30 cellular contexts compared by ENCODE assay signal in the genomic region with DNA sequence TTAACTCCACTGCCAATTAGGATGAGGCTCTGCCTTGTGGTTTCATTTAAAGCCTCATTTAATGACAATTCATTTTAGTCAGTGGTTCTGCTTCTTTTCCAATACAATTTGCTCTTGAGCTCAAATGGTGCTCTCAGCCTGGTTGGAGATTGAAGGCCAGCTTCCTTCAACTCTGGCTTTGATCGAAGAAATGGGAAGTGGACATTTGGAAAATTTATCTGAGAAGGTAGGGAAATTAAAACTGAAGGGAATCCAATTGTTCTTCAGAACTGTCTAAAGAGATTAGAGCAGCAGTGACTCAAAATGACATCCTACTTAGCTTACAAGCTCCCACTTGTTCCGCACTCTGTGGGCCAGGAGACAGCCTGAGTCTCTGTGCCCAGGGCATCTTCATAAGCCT.
"Had no signal": no experiment of that assay in that cellular context is flagged by ENCODE, and none has a peak within 500 bp of the region (broad histone marks: within the 10 kb centered on the region; RNA-seq: fewer than 3 reads in every experiment).

No MANE protein-coding gene starts in this region.

- FAIRE-seq: small intestine had no signal

- H3K4me3 Mint-ChIP-seq: naive thymus-derived CD4-positive, alpha-beta T cell; natural killer cell; nephron; neural progenitor cell; stimulated activated effector memory CD8-positive, alpha-beta T cell treated with anti-CD3 and anti-CD28 coated beads, Interleukin-12 subunit alpha, Interleukin-12 subunit beta, amount 100 ng/mL, for 72 hours; stimulated activated naive B cell treated with anti-CD40 and anti-IgM and Interleukin-4, amounts not matched to agents 10 μg/mL and 1 μg/mL and 100 μg/mL, for 72 hours; stimulated activated naive CD8-positive, alpha-beta T cell treated with anti-CD3 and anti-CD28 coated beads, Interleukin-15, Interleukin-2, amounts not matched to agents 100 ng/mL and 50 ng/mL, for 24 hours; type B pancreatic cell had no signal

- H3K27ac ChIP-seq: neural progenitor cell, ovary, parathyroid adenoma, psoas muscle, right lobe of liver, sigmoid colon, stomach, suprapubic skin, testis, tibial artery, transverse colon, upper lobe of right lung, uterus had no signal

- H3K36me3 ChIP-seq: neural progenitor cell, ovary, right lobe of liver, sigmoid colon, stomach, suprapubic skin, tibial artery, transverse colon, upper lobe of right lung, uterus had no signal

- H3K27me3 ChIP-seq: neural progenitor cell, ovary, right lobe of liver, sigmoid colon, stomach, suprapubic skin, testis, tibial artery, transverse colon, upper lobe of right lung, uterus had no signal

- H3K9me3 Mint-ChIP-seq: natural killer cell; nephron; stimulated activated naive B cell treated with anti-CD40 and anti-IgM and Interleukin-4, amounts not matched to agents 10 μg/mL and 1 μg/mL and 100 μg/mL, for 72 hours; stimulated activated naive CD8-positive, alpha-beta T cell treated with anti-CD3 and anti-CD28 coated beads, Interleukin-15, Interleukin-2, amounts not matched to agents 100 ng/mL and 50 ng/mL, for 24 hours; type B pancreatic cell had no signal

- H2AFZ ChIP-seq: neural progenitor cell, parathyroid adenoma had no signal

- H3K4me3 ChIP-seq: neural progenitor cell, ovary, psoas muscle, right lobe of liver, sigmoid colon, stomach, suprapubic skin, testis, tibial artery, transverse colon, upper lobe of right lung, uterus had no signal

- H3K4me2 ChIP-seq: neural progenitor cell had no signal

- DNase-seq: naive thymus-derived CD4-positive, alpha-beta T cell; natural killer cell; occipital lobe; ovary; posterior cingulate gyrus; psoas muscle; right cardiac atrium; right lobe of liver; sigmoid colon; small intestine; stimulated activated CD4-positive, alpha-beta T cell treated with anti-CD3 and anti-CD28 coated beads, Interleukin-15, amount 100 ng/mL, for 24 hours; stimulated activated CD4-positive, alpha-beta T cell treated with anti-CD3 and anti-CD28 coated beads, Interleukin-2, amount 100 ng/mL, for 24 hours; stimulated activated CD4-positive, alpha-beta T cell treated with anti-CD3 and anti-CD28 coated beads, Interleukin-2, amount 100 ng/mL, for 48 hours; stimulated activated CD4-positive, alpha-beta T cell treated with anti-CD3 and anti-CD28 coated beads, Interleukin-4, amount 100 ng/mL, for 24 hours; stimulated activated naive B cell treated with anti-CD40 and anti-IgM and Interleukin-4, amounts not matched to agents 10 μg/mL and 1 μg/mL and 100 μg/mL, for 72 hours; stimulated activated naive CD4-positive, alpha-beta T cell treated with Interleukin-2 at 50 U/mL for 16 hours; stomach; testis; tibial artery; transverse colon; upper lobe of right lung; uterus had no signal

- H3K27me3 Mint-ChIP-seq: naive thymus-derived CD4-positive, alpha-beta T cell; progenitor cell of endocrine pancreas; stimulated activated naive CD8-positive, alpha-beta T cell treated with anti-CD3 and anti-CD28 coated beads, Interleukin-15, Interleukin-2, amounts not matched to agents 100 ng/mL and 50 ng/mL, for 24 hours; type B pancreatic cell had no signal

- H3K36me3 Mint-ChIP-seq: naive thymus-derived CD4-positive, alpha-beta T cell; natural killer cell; stimulated activated effector memory CD8-positive, alpha-beta T cell treated with anti-CD3 and anti-CD28 coated beads, Interleukin-12 subunit alpha, Interleukin-12 subunit beta, amount 100 ng/mL, for 72 hours; stimulated activated naive B cell treated with anti-CD40 and anti-IgM and Interleukin-4, amounts not matched to agents 10 μg/mL and 1 μg/mL and 100 μg/mL, for 72 hours had no signal

- H3K27ac Mint-ChIP-seq: naive thymus-derived CD4-positive, alpha-beta T cell; natural killer cell; nephron; neural progenitor cell; progenitor cell of endocrine pancreas; stimulated activated effector memory CD8-positive, alpha-beta T cell treated with anti-CD3 and anti-CD28 coated beads, Interleukin-12 subunit alpha, Interleukin-12 subunit beta, amount 100 ng/mL, for 72 hours; stimulated activated naive B cell treated with anti-CD40 and anti-IgM and Interleukin-4, amounts not matched to agents 10 μg/mL and 1 μg/mL and 100 μg/mL, for 72 hours; stimulated activated naive CD8-positive, alpha-beta T cell treated with anti-CD3 and anti-CD28 coated beads, Interleukin-15, Interleukin-2, amounts not matched to agents 100 ng/mL and 50 ng/mL, for 24 hours; type B pancreatic cell had no signal

- H3K79me2 ChIP-seq: parathyroid adenoma had no signal

- H3K4me1 ChIP-seq: neural progenitor cell, parathyroid adenoma, psoas muscle, right lobe of liver, sigmoid colon, stomach, suprapubic skin, testis, tibial artery, transverse colon, upper lobe of right lung, uterus had no signal

- H3K9me3 ChIP-seq: ovary, psoas muscle, right lobe of liver, sigmoid colon, stomach, suprapubic skin, testis, tibial artery, transverse colon, upper lobe of right lung, uterus had no signal

- H3K4me1 Mint-ChIP-seq: natural killer cell; nephron; neural progenitor cell; stimulated activated effector memory CD8-positive, alpha-beta T cell treated with anti-CD3 and anti-CD28 coated beads, Interleukin-12 subunit alpha, Interleukin-12 subunit beta, amount 100 ng/mL, for 72 hours; stimulated activated naive B cell treated with anti-CD40 and anti-IgM and Interleukin-4, amounts not matched to agents 10 μg/mL and 1 μg/mL and 100 μg/mL, for 72 hours had no signal

- H3K9ac ChIP-seq: neural progenitor cell, parathyroid adenoma had no signal
